ENCODE assay signal across 1 cellular context in the genomic region with DNA sequence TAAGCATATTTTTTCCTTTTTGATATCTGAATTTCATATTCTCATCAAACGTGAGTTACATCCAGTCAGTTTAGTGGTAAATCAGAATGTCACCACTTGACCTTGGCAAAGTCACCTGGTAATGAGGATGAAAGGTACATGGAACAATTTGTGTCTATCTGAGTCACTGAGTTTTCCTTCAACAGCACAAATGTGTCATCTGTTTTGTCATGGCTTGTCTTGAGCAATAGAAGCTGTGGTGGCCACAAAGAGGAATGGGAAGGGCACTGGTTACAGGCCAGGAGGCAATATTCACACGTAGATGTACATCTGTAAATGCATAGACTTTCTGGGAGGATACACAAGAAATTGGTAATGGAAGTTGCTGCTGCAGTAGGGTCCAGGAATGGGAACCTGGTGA.
TF ChIP-seq lines count a peak whose summit lies in the region.

No MANE protein-coding gene starts in this region.

TF ChIP-seq in IMR-90, 13 proteins besides CTCF, POLR2A, EP300 and RAD21:
- TF ChIP-seq MXI1 (IDR thresholded peaks at IDR 0.05; ENCODE audit: borderline replicate concordance, low read depth, low read length) (no peak), CEBPB (IDR thresholded peaks at IDR 0.05; ENCODE audit: low read depth, low read length) (peak; percentile 82)
